ENCODE assay signal across 18 cellular contexts in the genomic region with DNA sequence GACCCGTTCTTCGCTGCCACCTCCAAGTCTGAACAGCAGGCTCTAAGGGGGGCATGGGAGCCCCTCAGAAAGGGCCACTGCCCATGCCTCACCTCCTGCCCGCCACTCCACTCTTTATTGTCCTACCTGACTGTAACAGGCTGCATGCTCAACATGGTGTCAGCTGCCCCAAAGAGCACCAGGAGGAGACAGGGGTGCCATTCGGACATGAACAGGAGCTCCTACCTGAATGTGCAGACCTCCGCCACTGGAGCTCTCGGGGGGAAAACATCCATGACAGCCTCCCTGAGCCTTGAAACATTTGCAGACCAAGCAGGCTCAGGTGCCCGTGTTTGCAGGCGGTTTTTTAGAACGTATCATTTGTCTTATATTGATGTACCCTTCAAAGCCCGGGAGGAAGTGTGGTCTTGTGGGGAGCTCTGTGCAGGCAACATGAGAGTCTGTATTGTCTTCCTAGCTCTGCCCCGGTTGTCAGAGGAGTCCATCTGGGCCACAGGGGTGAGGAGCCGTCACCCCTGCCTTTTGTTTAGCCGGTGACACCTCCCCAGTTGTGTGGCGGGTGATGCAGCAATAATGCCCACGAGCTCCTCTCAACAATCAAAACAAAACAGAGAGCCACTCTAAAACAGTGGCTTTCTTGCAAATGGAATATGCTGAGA. TPM values are rescaled to one million over a fixed set of nuclear protein-coding genes. Genes with fewer than 3 reads are reported as not detected.
A peak's percentile ranks its signal among the peaks of the same experiment; 100 is the strongest.
DNase-seq lines count a peak whose midpoint lies in the region; ATAC-seq and TF ChIP-seq lines count a peak whose summit lies in the region.
"Had no signal": no experiment of that assay in that cellular context is flagged by ENCODE, and none has a peak within 500 bp of the region (broad histone marks: within the 10 kb centered on the region; RNA-seq: fewer than 3 reads in every experiment).

No MANE protein-coding gene starts in this region.

- CTCF ChIA-PET in activated CD4-positive, alpha-beta memory T cell treated with anti-CD3 and anti-CD28 coated beads for 36 hours (lab: Charles Lee) = no interaction called here

- H3K4me1 Mint-ChIP-seq in activated CD4-positive, alpha-beta memory T cell treated with anti-CD3 and anti-CD28 coated beads for 36 hours (ENCODE audit: low read depth) = peaks cover 7% of the 10 kb centered on the region
- peaks cover 72% of the 10 kb centered on the region for H3K4me1 Mint-ChIP-seq in activated naive CD8-positive, alpha-beta T cell treated with anti-CD3 and anti-CD28 coated beads, Interleukin-2, amount 10 ng/mL, durations not matched to agents 7 days and 5 days

- peaks cover 0 to 4% of the 10 kb centered on the region in 2 donors for H3K9me3 ChIP-seq in uterus
- H3K9me3 ChIP-seq: neutrophil, testis had no signal

- DNase-seq in activated CD4-positive, alpha-beta T cell treated with anti-CD3 and anti-CD28 coated beads for 48 hours = peak; percentile 61
- DNase-seq in activated CD4-positive, alpha-beta T cell treated with anti-CD3 and anti-CD28 coated beads, Interleukin-2, amount 50 U/mL, for 1 hour = no peak
- DNase-seq in activated CD4-positive, alpha-beta memory T cell treated with anti-CD3 and anti-CD28 coated beads for 36 hours = peak; percentile 63
- peak; percentile 79 for DNase-seq in activated naive CD8-positive, alpha-beta T cell treated with anti-CD3 and anti-CD28 coated beads, Interleukin-2, amount 10 ng/mL, durations not matched to agents 7 days and 5 days
- DNase-seq in stimulated activated CD8-positive, alpha-beta memory T cell treated with anti-CD3 and anti-CD28 coated beads, Interleukin-7, amount 100 ng/mL, for 4 hours (ENCODE audit: low read depth in 2 of 2) = peak; percentile 34 to 50
- no peak for DNase-seq in erythroblast (lab: John Stamatoyannopoulos, UW)
- no peak for DNase-seq in uterus
- DNase-seq: H9, NCI-H2081 treated with DMSO at 0.1 percent for 48 hours, testis, WERI-Rb-1 had no signal

- H3K4me3 Mint-ChIP-seq in activated CD4-positive, alpha-beta memory T cell treated with anti-CD3 and anti-CD28 coated beads for 36 hours = no peak overlapping the region
- peak overlapping the region; percentile 87 for H3K4me3 Mint-ChIP-seq in activated naive CD8-positive, alpha-beta T cell treated with anti-CD3 and anti-CD28 coated beads, Interleukin-2, amount 10 ng/mL, durations not matched to agents 7 days and 5 days
- H3K4me3 Mint-ChIP-seq: H9 had no signal

- H3K27ac Mint-ChIP-seq in activated CD4-positive, alpha-beta memory T cell treated with anti-CD3 and anti-CD28 coated beads for 36 hours = no peak overlapping the region
- peak overlapping the region; percentile 97 for H3K27ac Mint-ChIP-seq in activated naive CD8-positive, alpha-beta T cell treated with anti-CD3 and anti-CD28 coated beads, Interleukin-2, amount 10 ng/mL, durations not matched to agents 7 days and 5 days
- H3K27ac Mint-ChIP-seq: H9 had no signal

- peaks cover 5% of the 10 kb centered on the region for H3K36me3 Mint-ChIP-seq in activated CD4-positive, alpha-beta memory T cell treated with anti-CD3 and anti-CD28 coated beads for 36 hours
- peaks cover 13% of the 10 kb centered on the region for H3K36me3 Mint-ChIP-seq in activated naive CD8-positive, alpha-beta T cell treated with anti-CD3 and anti-CD28 coated beads, Interleukin-2, amount 10 ng/mL, durations not matched to agents 7 days and 5 days

- peaks cover 11% of the 10 kb centered on the region for H3K9me3 Mint-ChIP-seq in activated CD4-positive, alpha-beta memory T cell treated with anti-CD3 and anti-CD28 coated beads for 36 hours
- H3K9me3 Mint-ChIP-seq in activated naive CD8-positive, alpha-beta T cell treated with anti-CD3 and anti-CD28 coated beads, Interleukin-2, amount 10 ng/mL, durations not matched to agents 7 days and 5 days = no peaks in the 10 kb centered on the region

- no peaks in the 10 kb centered on the region for H3K4me1 ChIP-seq in uterus
- H3K4me1 ChIP-seq: testis had no signal

- TF ChIP-seq POLR2A in erythroblast (IDR thresholded peaks at IDR 0.05; ENCODE audit: low read length) = no peak
- TF ChIP-seq POLR2A in uterus (IDR thresholded peaks at IDR 0.05) = no peak

- H3K27ac ChIP-seq in uterus = no peak overlapping the region
- H3K27ac ChIP-seq: neutrophil, SK-N-MC, testis, WERI-Rb-1 had no signal

- peak; percentile 80 for ATAC-seq in activated naive CD8-positive, alpha-beta T cell treated with anti-CD3 and anti-CD28 coated beads, Interleukin-2, amount 10 ng/mL, durations not matched to agents 7 days and 5 days (ENCODE audit: low read depth)
- no peak for ATAC-seq in HG03439 (IDR thresholded peaks at IDR 0.05; ENCODE audit: unreplicated experiment)
- ATAC-seq: esophagus mucosa, sciatic nerve had no signal

- H3K27me3 Mint-ChIP-seq in activated CD4-positive, alpha-beta memory T cell treated with anti-CD3 and anti-CD28 coated beads for 36 hours = peaks cover 28% of the 10 kb centered on the region
- no peaks in the 10 kb centered on the region for H3K27me3 Mint-ChIP-seq in activated naive CD8-positive, alpha-beta T cell treated with anti-CD3 and anti-CD28 coated beads, Interleukin-2, amount 10 ng/mL, durations not matched to agents 7 days and 5 days

- intact Hi-C loops in activated CD4-positive, alpha-beta memory T cell treated with anti-CD3 and anti-CD28 coated beads for 36 hours (cut with micrococcal nuclease) = no loop called here
- intact Hi-C loops in uterus (cut with DNase I; ENCODE audit: low total_unique reads) = no loop called here

- POLR2A ChIA-PET in activated CD4-positive, alpha-beta memory T cell treated with anti-CD3 and anti-CD28 coated beads for 36 hours (lab: Charles Lee) = no interaction called here
- POLR2A ChIA-PET in activated naive CD8-positive, alpha-beta T cell treated with anti-CD3 and anti-CD28 coated beads, Interleukin-2, amount 10 ng/mL, durations not matched to agents 7 days and 5 days (lab: Charles Lee) = interaction anchor here (0.6 to 10.8 kb wide), 16 partner anchors 8 to 384 kb away, joined by 3 to 213 read pairs (median 8); a partner anchor contains a TSS

- TF ChIP-seq CTCF in uterus (IDR thresholded peaks at IDR 0.05) = no peak

- no peak overlapping the region for H3K4me3 ChIP-seq in uterus
- H3K4me3 ChIP-seq: SK-N-MC, testis had no signal

- no peaks in the 10 kb centered on the region for H3K27me3 ChIP-seq in uterus
- H3K27me3 ChIP-seq: neutrophil, testis had no signal

- H3K36me3 ChIP-seq in uterus = no peaks in the 10 kb centered on the region
- H3K36me3 ChIP-seq: neutrophil, WERI-Rb-1 had no signal

RNA-seq across cellular contexts. Expression of a gene that starts 35.1 kb away (rescaled TPM):
- total RNA-seq in activated CD4-positive, alpha-beta memory T cell treated with anti-CD3 and anti-CD28 coated beads for 36 hours = 1 to 10 TPM; 2.7 to 3.0 TPM
- total RNA-seq in activated naive CD8-positive, alpha-beta T cell treated with anti-CD3 and anti-CD28 coated beads, Interleukin-2, amount 10 ng/mL, durations not matched to agents 7 days and 5 days = 100 to 1,000 TPM; 666 to 683 TPM
- total RNA-seq in uterus = 10 to 100 TPM in 1 of 4 donors, 1 to 10 TPM in 2, under 1 TPM in 1; 0.07 to 38.5 (median 1.2) TPM
- total RNA-seq: A673, H9, LHCN-M2 had no signal

RNA-seq across cellular contexts. Expression of a gene that starts 35.8 kb away (rescaled TPM):
- under 1 TPM; 0.57 to 0.87 TPM for total RNA-seq in activated CD4-positive, alpha-beta memory T cell treated with anti-CD3 and anti-CD28 coated beads for 36 hours
- total RNA-seq in activated naive CD8-positive, alpha-beta T cell treated with anti-CD3 and anti-CD28 coated beads, Interleukin-2, amount 10 ng/mL, durations not matched to agents 7 days and 5 days = 100 to 1,000 TPM; 475 to 483 TPM
- 1 to 10 TPM in 1 of 4 donors, under 1 TPM in 1, not detected in 2; 0.55 to 1.0 TPM for total RNA-seq in uterus
- total RNA-seq: A673, esophagus mucosa, LHCN-M2 had no signal

Comparison
In these comparisons a context has a peak if more than half of its experiments do, and no peak if none do; other contexts are left out.
1. DNase-seq: peak in activated CD4-positive, alpha-beta T cell treated with anti-CD3 and anti-CD28 coated beads for 48 hours (single experiment), activated CD4-positive, alpha-beta memory T cell treated with anti-CD3 and anti-CD28 coated beads for 36 hours (single experiment), activated naive CD8-positive, alpha-beta T cell treated with anti-CD3 and anti-CD28 coated beads, Interleukin-2, amount 10 ng/mL, durations not matched to agents 7 days and 5 days (single experiment) and stimulated activated CD8-positive, alpha-beta memory T cell treated with anti-CD3 and anti-CD28 coated beads, Interleukin-7, amount 100 ng/mL, for 4 hours (2 of 2); none in activated CD4-positive, alpha-beta T cell treated with anti-CD3 and anti-CD28 coated beads, Interleukin-2, amount 50 U/mL, for 1 hour (single experiment), erythroblast (0 of 2) and uterus (0 of 2).
2. RNA of a gene that starts 35.1 kb away (total RNA-seq): 666 to 683 TPM in activated naive CD8-positive, alpha-beta T cell treated with anti-CD3 and anti-CD28 coated beads, Interleukin-2, amount 10 ng/mL, durations not matched to agents 7 days and 5 days; 2.7 to 3.0 TPM in activated CD4-positive, alpha-beta memory T cell treated with anti-CD3 and anti-CD28 coated beads for 36 hours and 0.07 to 38.5 TPM in uterus; every median in the first group is over 10 times any median in the second.
3. RNA of a gene that starts 35.8 kb away (total RNA-seq): 475 to 483 TPM in activated naive CD8-positive, alpha-beta T cell treated with anti-CD3 and anti-CD28 coated beads, Interleukin-2, amount 10 ng/mL, durations not matched to agents 7 days and 5 days; 0.57 to 0.87 TPM in activated CD4-positive, alpha-beta memory T cell treated with anti-CD3 and anti-CD28 coated beads for 36 hours and 0.55 to 1.0 TPM in uterus; every median in the first group is over 100 times any median in the second.